ENCODE assay signal across 17 cellular contexts in the genomic region with DNA sequence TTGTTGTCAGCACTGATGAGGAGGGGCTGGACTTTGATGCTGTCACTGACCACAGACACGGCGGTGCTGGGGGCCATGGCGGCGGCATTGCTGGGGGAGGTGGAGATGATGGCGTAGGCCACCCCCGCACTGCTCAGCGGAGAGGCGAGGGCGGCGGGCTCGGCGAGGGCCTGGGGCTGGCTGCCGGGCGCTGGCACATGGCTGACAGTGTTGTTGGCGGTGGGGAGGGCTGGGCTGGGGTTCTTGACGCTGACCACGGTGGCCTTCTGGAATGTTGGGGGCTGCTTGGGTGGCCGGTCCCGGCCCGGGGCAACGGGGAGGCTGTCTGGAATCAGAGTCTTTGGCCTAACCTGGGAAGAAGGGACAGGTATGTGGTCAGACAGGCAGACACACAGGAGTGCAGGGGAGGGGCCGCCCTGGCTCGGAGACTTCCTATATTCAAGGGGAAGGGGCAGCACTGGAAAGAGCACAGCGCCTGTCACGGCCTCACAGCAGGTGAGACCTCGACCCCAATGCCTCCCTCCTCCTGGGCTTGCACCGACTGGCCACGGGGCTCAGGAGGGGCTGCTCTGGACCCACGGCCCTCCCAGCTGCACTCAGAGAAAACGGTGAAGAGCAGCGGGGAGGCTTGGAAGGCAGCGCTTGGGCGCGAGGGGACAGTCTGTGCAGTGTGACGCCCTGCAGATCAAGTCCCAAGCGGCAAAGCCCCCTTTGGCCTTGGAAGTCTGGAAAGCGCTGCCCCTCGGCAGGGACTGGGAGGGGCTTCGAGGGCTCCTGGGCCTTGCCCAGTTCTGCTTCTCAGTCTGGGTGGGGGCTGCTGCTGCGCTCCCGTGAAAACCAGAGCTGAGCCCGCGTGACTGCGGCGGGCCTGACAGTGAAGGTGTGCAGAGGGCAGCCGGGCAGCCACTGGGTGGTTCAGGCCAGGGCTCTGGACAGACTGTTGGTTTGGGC.
DNase-seq lines count a peak whose midpoint lies in the region; ATAC-seq and TF ChIP-seq lines count a peak whose summit lies in the region.
"Had no signal": no experiment of that assay in that cellular context is flagged by ENCODE, and none has a peak within 500 bp of the region (broad histone marks: within the 10 kb centered on the region; RNA-seq: fewer than 3 reads in every experiment).

No MANE protein-coding gene starts in this region.

- no peak overlapping the region for H3K56ac ChIP-seq in H9 (ENCODE audit: insufficient read length, low read depth, low read length)

- no peak overlapping the region for H2BK20ac ChIP-seq in H9 (ENCODE audit: low read depth, low read length, poor library complexity, severe bottlenecking)

- no peak overlapping the region for H3K4me2 ChIP-seq in H9 (ENCODE audit: insufficient read depth, insufficient read length, low read length)
- H3K4me2 ChIP-seq: BLaER1, GM23338, KMS-11 had no signal

- H3K23me2 ChIP-seq in H9 (ENCODE audit: insufficient read length, low read depth, low read length, poor library complexity, severe bottlenecking): no peaks in the 10 kb centered on the region

- no peak overlapping the region for H2BK120ac ChIP-seq in H9 (ENCODE audit: low read depth, low read length, poor library complexity, severe bottlenecking)

- H3K27ac ChIP-seq in H9 (ENCODE audit: insufficient read length, low read depth, low read length) (no peak overlapping the region), foreskin keratinocyte (no peak overlapping the region)
- H3K27ac ChIP-seq: BLaER1, KMS-11 had no signal

- no peak overlapping the region for H4K8ac ChIP-seq in H9 (replicated peaks; ENCODE audit: insufficient read length, low read depth, low read length)

- intact Hi-C loops in posterior vena cava (cut with DNase I): no loop called here

- H3K79me1 ChIP-seq in H9 (ENCODE audit: insufficient read depth, low read depth, low read length, poor library complexity, severe bottlenecking): no peaks in the 10 kb centered on the region

- no peaks in the 10 kb centered on the region for H3K4me1 Mint-ChIP-seq in H9
- H3K4me1 Mint-ChIP-seq: CD8-positive, alpha-beta memory T cell; GM23338 had no signal

- H3K79me2 ChIP-seq in H9 (ENCODE audit: insufficient read depth, low read length): no peaks in the 10 kb centered on the region

- peak overlapping the region in 2 of 3 experiments; percentile 45 to 57; a peak in 2 of 7 replicates for H3K27ac Mint-ChIP-seq in H9
- H3K27ac Mint-ChIP-seq: CD8-positive, alpha-beta memory T cell had no signal

- WGBS in H9 (ENCODE audit: extremely low coverage, insufficient read length, low lambda C conversion rate): no CpG with 5 or more reads among the region's 46 CpGs

- H2BK5ac ChIP-seq in H9 (ENCODE audit: insufficient read length, low read length): no peak overlapping the region

- DNase-seq in activated effector memory CD4-positive, alpha-beta T cell treated with anti-CD3 and anti-CD28 coated beads, Interleukin-2, amount 50 U/mL, for 16 hours: peak; percentile 54
- no peak for DNase-seq in activated effector memory CD4-positive, alpha-beta T cell treated with Interleukin-2 at 50 U/mL for 16 hours
- DNase-seq in H9 (no peak), islet precursor cell (peak; percentile 77), posterior vena cava (ENCODE audit: low spot score) (peak; percentile 71), foreskin keratinocyte (no peak), NCI-H2171 (lab: John Stamatoyannopoulos, UW) (no peak)
- DNase-seq in activated naive CD4-positive, alpha-beta T cell (lab: John Stamatoyannopoulos, UW): no peak
- DNase-seq: CD8-positive, alpha-beta memory T cell; DMS79; NCI-H1092; NCI-H2081 treated with DMSO at 0.1 percent for 48 hours; NCI-H524; SIG-M5 had no signal

- no peak overlapping the region for H4K91ac ChIP-seq in H9 (ENCODE audit: insufficient read length, low read depth, low read length)

- no peaks in the 10 kb centered on the region for H3K4me1 ChIP-seq in H9 (ENCODE audit: insufficient read depth, low read length)
- no peaks in the 10 kb centered on the region for H3K4me1 ChIP-seq in foreskin keratinocyte
- H3K4me1 ChIP-seq: BLaER1 had no signal

- no peak overlapping the region; the same call in 1 of the 2 replicates for H3K14ac ChIP-seq in H9 (ENCODE audit: insufficient read depth, low read length)

- H3T11ph ChIP-seq in H9 (ENCODE audit: low read length): no peak overlapping the region

- H3K27me3 ChIP-seq in H9 (ENCODE audit: insufficient read depth, low read length) (no peaks in the 10 kb centered on the region), foreskin keratinocyte (peaks cover 19% of the 10 kb centered on the region)
- H3K27me3 ChIP-seq: BLaER1 had no signal

- no peaks in the 10 kb centered on the region for H4K20me1 ChIP-seq in H9 (ENCODE audit: control insufficient read depth, insufficient read depth, insufficient read length)
- H4K20me1 ChIP-seq: BLaER1 had no signal

- H3K23ac ChIP-seq in H9 (ENCODE audit: insufficient read length, low read depth, low read length): no peak overlapping the region

- H3K9me3 ChIP-seq in H9 (ENCODE audit: control insufficient read depth, low read depth, low read length): peaks cover 19% of the 10 kb centered on the region

- no peak overlapping the region for H3K4ac ChIP-seq in H9 (ENCODE audit: low read depth, low read length)

- H2AFZ ChIP-seq in H9 (ENCODE audit: low read length): no peak overlapping the region
- H2AFZ ChIP-seq: GM23338 had no signal

- H2AK5ac ChIP-seq in H9 (ENCODE audit: insufficient read length, low read length): no peak overlapping the region

- peaks cover 50 to 52% (median 52%) of the 10 kb centered on the region in 3 experiments for H3K36me3 Mint-ChIP-seq in H9 (ENCODE audit: insufficient read depth in 1 of 3, low read depth in 3 of 3)

- ATAC-seq in foreskin keratinocyte: no peak
- ATAC-seq: GM23338 had no signal

- H3K9me3 Mint-ChIP-seq in H9: peaks cover 15 to 16% of the 10 kb centered on the region in 2 experiments

- no peak overlapping the region for H3K4me3 Mint-ChIP-seq in H9
- H3K4me3 Mint-ChIP-seq: CD8-positive, alpha-beta memory T cell; GM23338 had no signal

- no peak overlapping the region for H3K9ac ChIP-seq in H9 (ENCODE audit: extremely low read depth, insufficient read length, low read length)
- H3K9ac ChIP-seq: BLaER1, KMS-11 had no signal

- H3K18ac ChIP-seq in H9 (ENCODE audit: insufficient read length, low read depth, low read length): no peak overlapping the region

- no peaks in the 10 kb centered on the region for H3K27me3 Mint-ChIP-seq in H9 (ENCODE audit: low read depth)

- H2BK12ac ChIP-seq in H9 (ENCODE audit: insufficient read length, low read depth, low read length): no peak overlapping the region

- no peak overlapping the region for H4K5ac ChIP-seq in H9 (ENCODE audit: insufficient read length, low read depth, low read length)

- TF ChIP-seq CTCF in H9 (conservative IDR thresholded peaks at IDR 0.05) (no peak), foreskin keratinocyte (conservative IDR thresholded peaks at IDR 0.05) (no peak)

- H2BK15ac ChIP-seq in H9 (ENCODE audit: low read depth, low read length): no peak overlapping the region

Comparison
In these comparisons a context has a peak if more than half of its experiments do, and no peak if none do; other contexts are left out.
1. DNase-seq: peak in activated effector memory CD4-positive, alpha-beta T cell treated with anti-CD3 and anti-CD28 coated beads, Interleukin-2, amount 50 U/mL, for 16 hours (single experiment), islet precursor cell (single experiment) and posterior vena cava (single experiment); none in activated effector memory CD4-positive, alpha-beta T cell treated with Interleukin-2 at 50 U/mL for 16 hours (single experiment), H9 (single experiment), activated naive CD4-positive, alpha-beta T cell (0 of 4), foreskin keratinocyte (0 of 2) and NCI-H2171 (single experiment).